ENCODE assay signal across 10 cellular contexts in genomic region chr9:123996731-123997421, GRCh38. TPM values are rescaled to one million over a fixed set of nuclear protein-coding genes. Genes with fewer than 3 reads are reported as not detected.
DNase-seq lines count a peak whose midpoint lies in the region; ATAC-seq and TF ChIP-seq lines count a peak whose summit lies in the region.
"Had no signal": no experiment of that assay in that cellular context is flagged by ENCODE, and none has a peak within 500 bp of the region (broad histone marks: within the 10 kb centered on the region; RNA-seq: fewer than 3 reads in every experiment).

No MANE protein-coding gene starts in this region.

- POLR2A ChIA-PET in naive thymus-derived CD4-positive, alpha-beta T cell (lab: Charles Lee), result no interaction called here
- POLR2A ChIA-PET in HEK293T (lab: Yijun Ruan, JAX), result no interaction called here

- no peaks in the 10 kb centered on the region for H3K36me3 ChIP-seq in naive thymus-derived CD4-positive, alpha-beta T cell (ENCODE audit: control insufficient read depth in 2 of 3, insufficient read depth in 3 of 3, low read length in 3 of 3)
- H3K36me3 ChIP-seq in uterus, result no peaks in the 10 kb centered on the region

- TF ChIP-seq CTCF in uterus (IDR thresholded peaks at IDR 0.05), result no peak

- peaks cover 11 to 21% of the 10 kb centered on the region in 2 donors for H3K27me3 ChIP-seq in naive thymus-derived CD4-positive, alpha-beta T cell (ENCODE audit: control insufficient read depth in 2 of 2, insufficient read depth in 2 of 2, low read length in 2 of 2)
- H3K27me3 ChIP-seq in uterus, result peaks cover 13 to 60% of the 10 kb centered on the region in 2 donors

- CTCF ChIA-PET in naive thymus-derived CD4-positive, alpha-beta T cell (lab: Charles Lee), result no interaction called here
- CTCF ChIA-PET in HEK293T (lab: Yijun Ruan, JAX), result no interaction called here

- peak; percentile 66 for DNase-seq in Daoy (ENCODE audit: low read depth)
- no peak for DNase-seq in naive thymus-derived CD4-positive, alpha-beta T cell
- no peak for DNase-seq in uterus
- no peak for DNase-seq in midbrain (lab: John Stamatoyannopoulos, UW)
- no peak for DNase-seq in HEK293T (ENCODE audit: extremely low spot score)

- H3K27me3 Mint-ChIP-seq in activated T-helper 17 cell treated with anti-CD3 and anti-CD28 coated beads, Interleukin-2, amount 50 U/mL, for 72 hours, result peaks cover 66% of the 10 kb centered on the region
- peaks cover 67 to 76% (median 75%) of the 10 kb centered on the region in 5 donors for H3K27me3 Mint-ChIP-seq in naive thymus-derived CD4-positive, alpha-beta T cell

- peaks cover 24% of the 10 kb centered on the region for H3K4me1 Mint-ChIP-seq in activated T-helper 17 cell treated with anti-CD3 and anti-CD28 coated beads, Interleukin-2, amount 50 U/mL, for 72 hours
- H3K4me1 Mint-ChIP-seq in naive thymus-derived CD4-positive, alpha-beta T cell, result peaks cover 24 to 38% (median 31%) of the 10 kb centered on the region in 7 donors

- no peak overlapping the region for H3K27ac ChIP-seq in naive thymus-derived CD4-positive, alpha-beta T cell (ENCODE audit: low read depth, low read length)
- no peak overlapping the region for H3K27ac ChIP-seq in uterus
- H3K27ac ChIP-seq: coronary artery had no signal

- H3K4me3 Mint-ChIP-seq in activated T-helper 17 cell treated with anti-CD3 and anti-CD28 coated beads, Interleukin-2, amount 50 U/mL, for 72 hours, result peak overlapping the region; percentile 57
- H3K4me3 Mint-ChIP-seq in naive thymus-derived CD4-positive, alpha-beta T cell, result peak overlapping the region in 7 of 10 donors; percentile 3 to 97 (median 63)

- peaks cover 0 to 27% of the 10 kb centered on the region in 2 donors for H3K4me1 ChIP-seq in naive thymus-derived CD4-positive, alpha-beta T cell (ENCODE audit: control insufficient read depth in 2 of 2, insufficient read depth in 2 of 2, low read length in 2 of 2)
- peaks cover 0 to 4% of the 10 kb centered on the region in 2 donors for H3K4me1 ChIP-seq in uterus

- peaks cover 6% of the 10 kb centered on the region for H3K36me3 Mint-ChIP-seq in activated T-helper 17 cell treated with anti-CD3 and anti-CD28 coated beads, Interleukin-2, amount 50 U/mL, for 72 hours (ENCODE audit: low read depth)
- H3K36me3 Mint-ChIP-seq in naive thymus-derived CD4-positive, alpha-beta T cell, result peaks cover 0 to 10% (median 0%) of the 10 kb centered on the region in 5 donors
- H3K36me3 Mint-ChIP-seq: type B pancreatic cell had no signal

- ATAC-seq in GM21529 (IDR thresholded peaks at IDR 0.05; ENCODE audit: unreplicated experiment) (peak; percentile 50), GM18517 (IDR thresholded peaks at IDR 0.05; ENCODE audit: unreplicated experiment) (no peak)
- peak; percentile 66 for ATAC-seq in activated T-helper 17 cell treated with anti-CD3 and anti-CD28 coated beads, Interleukin-2, amount 50 U/mL, for 72 hours (replicated peaks)
- peak; percentile 48 for ATAC-seq in naive thymus-derived CD4-positive, alpha-beta T cell

- no peaks in the 10 kb centered on the region for H3K9me3 Mint-ChIP-seq in activated T-helper 17 cell treated with anti-CD3 and anti-CD28 coated beads, Interleukin-2, amount 50 U/mL, for 72 hours
- H3K9me3 Mint-ChIP-seq in naive thymus-derived CD4-positive, alpha-beta T cell, result peaks cover 0 to 4% (median 0%) of the 10 kb centered on the region in 11 donors
- H3K9me3 Mint-ChIP-seq: type B pancreatic cell had no signal

- H3K4me3 ChIP-seq in naive thymus-derived CD4-positive, alpha-beta T cell (ENCODE audit: low read length), result no peak overlapping the region
- no peak overlapping the region for H3K4me3 ChIP-seq in uterus

- no peak for TF ChIP-seq POLR2A in uterus (IDR thresholded peaks at IDR 0.05)

- intact Hi-C loops in naive thymus-derived CD4-positive, alpha-beta T cell (cut with micrococcal nuclease), result loop anchor here in 1 of 2 donors (5.0 kb wide), 1 partner anchor 455 kb away; no protein-coding TSS in a partner anchor
- intact Hi-C loops in uterus (cut with DNase I; ENCODE audit: low total_unique reads), result no loop called here

- no peak overlapping the region for H3K27ac Mint-ChIP-seq in activated T-helper 17 cell treated with anti-CD3 and anti-CD28 coated beads, Interleukin-2, amount 50 U/mL, for 72 hours
- no peak overlapping the region for H3K27ac Mint-ChIP-seq in naive thymus-derived CD4-positive, alpha-beta T cell

- H3K9me3 ChIP-seq in naive thymus-derived CD4-positive, alpha-beta T cell (ENCODE audit: control insufficient read depth in 2 of 3, low read length in 3 of 3), result no peaks in the 10 kb centered on the region
- H3K9me3 ChIP-seq in uterus, result no peaks in the 10 kb centered on the region

TF ChIP-seq in HEK293T, 16 proteins besides CTCF, POLR2A, EP300 and RAD21:
- TF ChIP-seq CTBP1 (IDR thresholded peaks at IDR 0.05; ENCODE audit: borderline replicate concordance) (no peak), BHLHE40 (IDR thresholded peaks at IDR 0.05; ENCODE audit: borderline replicate concordance) (no peak), LEF1 (IDR thresholded peaks at IDR 0.05; ENCODE audit: borderline replicate concordance) (no peak), SP1 (IDR thresholded peaks at IDR 0.05) (no peak), TARDBP (IDR thresholded peaks at IDR 0.05) (no peak), ARNT (IDR thresholded peaks at IDR 0.05) (no peak), ELF4 (IDR thresholded peaks at IDR 0.05) (no peak), FOXA1 (IDR thresholded peaks at IDR 0.05) (no peak), FOXK2 (IDR thresholded peaks at IDR 0.05) (no peak), NFRKB (IDR thresholded peaks at IDR 0.05) (no peak)
- TF ChIP-seq, protein P1, sequence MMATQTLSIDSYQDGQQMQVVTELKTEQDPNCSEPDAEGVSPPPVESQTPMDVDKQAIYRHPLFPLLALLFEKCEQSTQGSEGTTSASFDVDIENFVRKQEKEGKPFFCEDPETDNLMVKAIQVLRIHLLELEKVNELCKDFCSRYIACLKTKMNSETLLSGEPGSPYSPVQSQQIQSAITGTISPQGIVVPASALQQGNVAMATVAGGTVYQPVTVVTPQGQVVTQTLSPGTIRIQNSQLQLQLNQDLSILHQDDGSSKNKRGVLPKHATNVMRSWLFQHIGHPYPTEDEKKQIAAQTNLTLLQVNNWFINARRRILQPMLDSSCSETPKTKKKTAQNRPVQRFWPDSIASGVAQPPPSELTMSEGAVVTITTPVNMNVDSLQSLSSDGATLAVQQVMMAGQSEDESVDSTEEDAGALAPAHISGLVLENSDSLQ (IDR thresholded peaks at IDR 0.05), result no peak

RNA-seq across cellular contexts. Expression of gene LHX2, which starts 14.7 kb away (rescaled TPM):
- 5.7 and 11.9 TPM in 2 replicates for total RNA-seq in Daoy (2014; rRNA removed; shearing (Covaris generic))
- total RNA-seq in activated T-helper 17 cell treated with anti-CD3 and anti-CD28 coated beads, Interleukin-2, amount 50 U/mL, for 72 hours, result not detected
- total RNA-seq in naive thymus-derived CD4-positive, alpha-beta T cell, result not detected
- polyA plus RNA-seq in naive thymus-derived CD4-positive, alpha-beta T cell, result not detected
- under 1 TPM in 1 of 4 donors, not detected in 3; 0.14 TPM for total RNA-seq in uterus
